In the genomic region with DNA sequence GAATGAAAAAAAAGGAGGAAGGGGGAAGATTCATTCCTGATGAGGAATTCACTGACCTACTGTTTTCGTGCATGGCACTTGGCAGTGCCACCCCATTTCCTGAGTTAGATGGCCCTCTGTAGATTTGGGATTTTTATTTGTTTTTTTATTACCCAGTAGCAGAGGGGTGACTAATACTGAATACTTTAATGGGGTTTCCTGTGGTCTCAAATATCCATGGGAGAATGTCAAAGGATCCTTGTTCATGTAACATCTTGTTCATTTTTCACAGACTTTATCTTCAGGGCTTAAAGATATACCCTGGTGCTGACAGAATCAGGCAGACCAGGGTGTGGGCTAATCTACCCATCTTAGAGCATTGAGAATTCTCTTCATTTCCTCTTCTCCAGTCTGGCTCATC, we compare ENCODE assay signal across 19 cellular contexts.
DNase-seq lines count a peak whose midpoint lies in the region; ATAC-seq and TF ChIP-seq lines count a peak whose summit lies in the region.
"Had no signal": no experiment of that assay in that cellular context is flagged by ENCODE, and none has a peak within 500 bp of the region (broad histone marks: within the 10 kb centered on the region; RNA-seq: fewer than 3 reads in every experiment).

No MANE protein-coding gene starts in this region.

- no peak overlapping the region for H3K4me3 Mint-ChIP-seq in MCF 10A (ENCODE audit: unreplicated experiment)
- H3K4me3 Mint-ChIP-seq: CD8-positive, alpha-beta memory T cell; memory B cell; neural crest cell had no signal

- no peak overlapping the region for H3K27ac ChIP-seq in breast epithelium
- H3K27ac ChIP-seq: 22Rv1, body of pancreas, suprapubic skin had no signal

- no peaks in the 10 kb centered on the region for H3K9me3 ChIP-seq in breast epithelium
- H3K9me3 ChIP-seq: body of pancreas, suprapubic skin had no signal

- DNase-seq in MCF 10A (ENCODE audit: unreplicated experiment) (peak; percentile 38), breast epithelium (ENCODE audit: low spot score in 2 of 2) (no peak), astrocyte of the spinal cord (ENCODE audit: low read depth, low spot score) (peak; percentile 62), hepatic stellate cell (ENCODE audit: low spot score) (peak; percentile 30), OCI-M2 (lab: John Stamatoyannopoulos, UW; ENCODE audit: unreplicated experiment) (no peak), SW 1271 (lab: John Stamatoyannopoulos, UW) (no peak)
- DNase-seq: activated naive CD4-positive, alpha-beta T cell; body of pancreas; CD8-positive, alpha-beta memory T cell; right cardiac atrium; Right ventricle myocardium superior; stimulated activated CD4-positive, alpha-beta T cell treated with anti-CD3 and anti-CD28 coated beads, Interleukin-2, amount 100 ng/mL, for 24 hours had no signal

- no peaks in the 10 kb centered on the region for H3K27me3 ChIP-seq in breast epithelium
- H3K27me3 ChIP-seq: body of pancreas, suprapubic skin had no signal

- POLR2A ChIA-PET in MCF 10A (lab: Yijun Ruan, JAX), result interaction anchor here (1.0 kb wide), 1 partner anchor 161 kb away, joined by 3 read pairs; no protein-coding TSS in a partner anchor

- no peak for TF ChIP-seq POLR2A in breast epithelium (IDR thresholded peaks at IDR 0.05)

- no peaks in the 10 kb centered on the region for H3K36me3 Mint-ChIP-seq in MCF 10A (ENCODE audit: insufficient read depth, unreplicated experiment)
- H3K36me3 Mint-ChIP-seq: CD8-positive, alpha-beta memory T cell; memory B cell had no signal

- in situ Hi-C loops in astrocyte of the spinal cord (cut with HindIII; ENCODE audit: low sequenced_read_pairs), result no loop called here

- no peaks in the 10 kb centered on the region for H3K4me1 ChIP-seq in breast epithelium
- H3K4me1 ChIP-seq: body of pancreas, suprapubic skin had no signal

- no peak overlapping the region for H3K4me3 ChIP-seq in breast epithelium
- no peak overlapping the region for H3K4me3 ChIP-seq in astrocyte of the spinal cord (ENCODE audit: low read depth, low read length)
- H3K4me3 ChIP-seq: body of pancreas, K562, suprapubic skin had no signal

- peaks cover 20% of the 10 kb centered on the region for H3K4me1 Mint-ChIP-seq in MCF 10A (ENCODE audit: insufficient read depth, unreplicated experiment)
- H3K4me1 Mint-ChIP-seq: CD8-positive, alpha-beta memory T cell; memory B cell; neural crest cell had no signal

- intact Hi-C loops in MCF 10A (cut with micrococcal nuclease), result no loop called here
- intact Hi-C loops in breast epithelium (cut with DNase I; ENCODE audit: low total_unique reads), result no loop called here

- BruUV-seq in MCF 10A (replicated peaks; lab: Mats Ljungman, UMichigan), result no TSS peak

- no peaks in the 10 kb centered on the region for H3K27me3 Mint-ChIP-seq in MCF 10A (ENCODE audit: insufficient read depth, unreplicated experiment)

- CTCF ChIA-PET in MCF 10A (lab: Yijun Ruan, JAX), result interaction anchor here (0.6 to 1.4 kb wide), 3 partner anchors 24 to 803 kb away, joined by 4 read pairs; no protein-coding TSS in a partner anchor

- no peaks in the 10 kb centered on the region for H3K36me3 ChIP-seq in breast epithelium
- H3K36me3 ChIP-seq: suprapubic skin had no signal

- TF ChIP-seq CTCF in MCF 10A (IDR thresholded peaks at IDR 0.05; ENCODE audit: unreplicated experiment), result no peak
- no peak for TF ChIP-seq CTCF in breast epithelium (IDR thresholded peaks at IDR 0.05)
- TF ChIP-seq CTCF in astrocyte of the spinal cord (IDR thresholded peaks at IDR 0.05; ENCODE audit: low read depth, low read length), result no peak

- H3K9me3 Mint-ChIP-seq in MCF 10A (ENCODE audit: unreplicated experiment), result no peaks in the 10 kb centered on the region
- H3K9me3 Mint-ChIP-seq: CD8-positive, alpha-beta memory T cell; memory B cell; neural crest cell had no signal

- no peak overlapping the region for H3K27ac Mint-ChIP-seq in MCF 10A (ENCODE audit: low read depth, unreplicated experiment)
- H3K27ac Mint-ChIP-seq: CD8-positive, alpha-beta memory T cell; memory B cell had no signal

- ATAC-seq in GM19395 (IDR thresholded peaks at IDR 0.05; ENCODE audit: unreplicated experiment) (no peak), GM19455 (IDR thresholded peaks at IDR 0.05; ENCODE audit: unreplicated experiment) (no peak)
- ATAC-seq: body of pancreas, K562 had no signal

Comparison
In these comparisons a context has a peak if more than half of its experiments do, and no peak if none do; other contexts are left out.
1. DNase-seq: peak in MCF 10A (single experiment), astrocyte of the spinal cord (single experiment) and hepatic stellate cell (single experiment); none in breast epithelium (0 of 2), OCI-M2 (single experiment) and SW 1271 (0 of 2).